In genomic region chr10:16297069-16297468, GRCh38 we compare ENCODE assay signal across 1 cellular context.
TF ChIP-seq lines count a peak whose summit lies in the region.

No MANE protein-coding gene starts in this region.

TF ChIP-seq in H1, 55 proteins besides CTCF, POLR2A, EP300 and RAD21:
- no peak for TF ChIP-seq SRF (IDR thresholded peaks at IDR 0.05; ENCODE audit: low read depth, low read length)
- no peak for TF ChIP-seq CBX8 (IDR thresholded peaks at IDR 0.05; ENCODE audit: borderline replicate concordance, low read depth, low read length)
- no peak for TF ChIP-seq RXRA (IDR thresholded peaks at IDR 0.05; ENCODE audit: insufficient read depth, low read depth, low read length)
- TF ChIP-seq, protein P1, sequence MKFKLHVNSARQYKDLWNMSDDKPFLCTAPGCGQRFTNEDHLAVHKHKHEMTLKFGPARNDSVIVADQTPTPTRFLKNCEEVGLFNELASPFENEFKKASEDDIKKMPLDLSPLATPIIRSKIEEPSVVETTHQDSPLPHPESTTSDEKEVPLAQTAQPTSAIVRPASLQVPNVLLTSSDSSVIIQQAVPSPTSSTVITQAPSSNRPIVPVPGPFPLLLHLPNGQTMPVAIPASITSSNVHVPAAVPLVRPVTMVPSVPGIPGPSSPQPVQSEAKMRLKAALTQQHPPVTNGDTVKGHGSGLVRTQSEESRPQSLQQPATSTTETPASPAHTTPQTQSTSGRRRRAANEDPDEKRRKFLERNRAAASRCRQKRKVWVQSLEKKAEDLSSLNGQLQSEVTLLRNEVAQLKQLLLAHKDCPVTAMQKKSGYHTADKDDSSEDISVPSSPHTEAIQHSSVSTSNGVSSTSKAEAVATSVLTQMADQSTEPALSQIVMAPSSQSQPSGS (IDR thresholded peaks at IDR 0.05; ENCODE audit: low read length): no peak
- TF ChIP-seq BACH1 (IDR thresholded peaks at IDR 0.05; ENCODE audit: low read length): no peak
- no peak for TF ChIP-seq KDM4A (IDR thresholded peaks at IDR 0.05; ENCODE audit: low read depth, low read length, severe bottlenecking)
- TF ChIP-seq, protein P2, sequence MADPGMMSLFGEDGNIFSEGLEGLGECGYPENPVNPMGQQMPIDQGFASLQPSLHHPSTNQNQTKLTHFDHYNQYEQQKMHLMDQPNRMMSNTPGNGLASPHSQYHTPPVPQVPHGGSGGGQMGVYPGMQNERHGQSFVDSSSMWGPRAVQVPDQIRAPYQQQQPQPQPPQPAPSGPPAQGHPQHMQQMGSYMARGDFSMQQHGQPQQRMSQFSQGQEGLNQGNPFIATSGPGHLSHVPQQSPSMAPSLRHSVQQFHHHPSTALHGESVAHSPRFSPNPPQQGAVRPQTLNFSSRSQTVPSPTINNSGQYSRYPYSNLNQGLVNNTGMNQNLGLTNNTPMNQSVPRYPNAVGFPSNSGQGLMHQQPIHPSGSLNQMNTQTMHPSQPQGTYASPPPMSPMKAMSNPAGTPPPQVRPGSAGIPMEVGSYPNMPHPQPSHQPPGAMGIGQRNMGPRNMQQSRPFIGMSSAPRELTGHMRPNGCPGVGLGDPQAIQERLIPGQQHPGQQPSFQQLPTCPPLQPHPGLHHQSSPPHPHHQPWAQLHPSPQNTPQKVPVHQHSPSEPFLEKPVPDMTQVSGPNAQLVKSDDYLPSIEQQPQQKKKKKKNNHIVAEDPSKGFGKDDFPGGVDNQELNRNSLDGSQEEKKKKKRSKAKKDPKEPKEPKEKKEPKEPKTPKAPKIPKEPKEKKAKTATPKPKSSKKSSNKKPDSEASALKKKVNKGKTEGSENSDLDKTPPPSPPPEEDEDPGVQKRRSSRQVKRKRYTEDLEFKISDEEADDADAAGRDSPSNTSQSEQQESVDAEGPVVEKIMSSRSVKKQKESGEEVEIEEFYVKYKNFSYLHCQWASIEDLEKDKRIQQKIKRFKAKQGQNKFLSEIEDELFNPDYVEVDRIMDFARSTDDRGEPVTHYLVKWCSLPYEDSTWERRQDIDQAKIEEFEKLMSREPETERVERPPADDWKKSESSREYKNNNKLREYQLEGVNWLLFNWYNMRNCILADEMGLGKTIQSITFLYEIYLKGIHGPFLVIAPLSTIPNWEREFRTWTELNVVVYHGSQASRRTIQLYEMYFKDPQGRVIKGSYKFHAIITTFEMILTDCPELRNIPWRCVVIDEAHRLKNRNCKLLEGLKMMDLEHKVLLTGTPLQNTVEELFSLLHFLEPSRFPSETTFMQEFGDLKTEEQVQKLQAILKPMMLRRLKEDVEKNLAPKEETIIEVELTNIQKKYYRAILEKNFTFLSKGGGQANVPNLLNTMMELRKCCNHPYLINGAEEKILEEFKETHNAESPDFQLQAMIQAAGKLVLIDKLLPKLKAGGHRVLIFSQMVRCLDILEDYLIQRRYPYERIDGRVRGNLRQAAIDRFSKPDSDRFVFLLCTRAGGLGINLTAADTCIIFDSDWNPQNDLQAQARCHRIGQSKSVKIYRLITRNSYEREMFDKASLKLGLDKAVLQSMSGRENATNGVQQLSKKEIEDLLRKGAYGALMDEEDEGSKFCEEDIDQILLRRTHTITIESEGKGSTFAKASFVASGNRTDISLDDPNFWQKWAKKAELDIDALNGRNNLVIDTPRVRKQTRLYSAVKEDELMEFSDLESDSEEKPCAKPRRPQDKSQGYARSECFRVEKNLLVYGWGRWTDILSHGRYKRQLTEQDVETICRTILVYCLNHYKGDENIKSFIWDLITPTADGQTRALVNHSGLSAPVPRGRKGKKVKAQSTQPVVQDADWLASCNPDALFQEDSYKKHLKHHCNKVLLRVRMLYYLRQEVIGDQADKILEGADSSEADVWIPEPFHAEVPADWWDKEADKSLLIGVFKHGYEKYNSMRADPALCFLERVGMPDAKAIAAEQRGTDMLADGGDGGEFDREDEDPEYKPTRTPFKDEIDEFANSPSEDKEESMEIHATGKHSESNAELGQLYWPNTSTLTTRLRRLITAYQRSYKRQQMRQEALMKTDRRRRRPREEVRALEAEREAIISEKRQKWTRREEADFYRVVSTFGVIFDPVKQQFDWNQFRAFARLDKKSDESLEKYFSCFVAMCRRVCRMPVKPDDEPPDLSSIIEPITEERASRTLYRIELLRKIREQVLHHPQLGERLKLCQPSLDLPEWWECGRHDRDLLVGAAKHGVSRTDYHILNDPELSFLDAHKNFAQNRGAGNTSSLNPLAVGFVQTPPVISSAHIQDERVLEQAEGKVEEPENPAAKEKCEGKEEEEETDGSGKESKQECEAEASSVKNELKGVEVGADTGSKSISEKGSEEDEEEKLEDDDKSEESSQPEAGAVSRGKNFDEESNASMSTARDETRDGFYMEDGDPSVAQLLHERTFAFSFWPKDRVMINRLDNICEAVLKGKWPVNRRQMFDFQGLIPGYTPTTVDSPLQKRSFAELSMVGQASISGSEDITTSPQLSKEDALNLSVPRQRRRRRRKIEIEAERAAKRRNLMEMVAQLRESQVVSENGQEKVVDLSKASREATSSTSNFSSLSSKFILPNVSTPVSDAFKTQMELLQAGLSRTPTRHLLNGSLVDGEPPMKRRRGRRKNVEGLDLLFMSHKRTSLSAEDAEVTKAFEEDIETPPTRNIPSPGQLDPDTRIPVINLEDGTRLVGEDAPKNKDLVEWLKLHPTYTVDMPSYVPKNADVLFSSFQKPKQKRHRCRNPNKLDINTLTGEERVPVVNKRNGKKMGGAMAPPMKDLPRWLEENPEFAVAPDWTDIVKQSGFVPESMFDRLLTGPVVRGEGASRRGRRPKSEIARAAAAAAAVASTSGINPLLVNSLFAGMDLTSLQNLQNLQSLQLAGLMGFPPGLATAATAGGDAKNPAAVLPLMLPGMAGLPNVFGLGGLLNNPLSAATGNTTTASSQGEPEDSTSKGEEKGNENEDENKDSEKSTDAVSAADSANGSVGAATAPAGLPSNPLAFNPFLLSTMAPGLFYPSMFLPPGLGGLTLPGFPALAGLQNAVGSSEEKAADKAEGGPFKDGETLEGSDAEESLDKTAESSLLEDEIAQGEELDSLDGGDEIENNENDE (IDR thresholded peaks at IDR 0.05; ENCODE audit: insufficient replicate concordance, low read length): no peak
- no peak for TF ChIP-seq MAFK (IDR thresholded peaks at IDR 0.05; ENCODE audit: low read depth, low read length)
- no peak for TF ChIP-seq BRCA1 (IDR thresholded peaks at IDR 0.05; ENCODE audit: low read depth, low read length)
- no peak for TF ChIP-seq SP1 (IDR thresholded peaks at IDR 0.05; ENCODE audit: low read depth, low read length)
- no peak for TF ChIP-seq CBX5 (IDR thresholded peaks at IDR 0.05; ENCODE audit: low read depth, low read length)
- no peak for TF ChIP-seq HDAC2 (IDR thresholded peaks at IDR 0.05; ENCODE audit: borderline replicate concordance in 1 of 2, low read depth in 2 of 2, low read length in 2 of 2)
- TF ChIP-seq TAF1 (IDR thresholded peaks at IDR 0.05; ENCODE audit: low read depth, low read length): no peak
